Comparison of ENCODE assay signal across 17 cellular contexts in genomic region chr1:30049748-30050147, GRCh38.
"Had no signal": no experiment of that assay in that cellular context is flagged by ENCODE, and none has a peak within 500 bp of the region (broad histone marks: within the 10 kb centered on the region; RNA-seq: fewer than 3 reads in every experiment).

No MANE protein-coding gene starts in this region.

- DNase-seq: cerebellar nuclear complex; dermis blood vessel endothelial cell; erythroblast; foreskin keratinocyte; left colon; mesendoderm; naive thymus-derived CD4-positive, alpha-beta T cell; right cardiac atrium; stimulated activated CD4-positive, alpha-beta T cell treated with anti-CD3 and anti-CD28 coated beads, Interleukin-4, amount 100 ng/mL, for 1 hour; stimulated activated CD8-positive, alpha-beta memory T cell treated with anti-CD3 and anti-CD28 coated beads, Interleukin-4, amount 100 ng/mL, for 48 hours; stimulated activated naive CD8-positive, alpha-beta T cell treated with anti-CD3 and anti-CD28 coated beads, Interleukin-15, Interleukin-2, amounts not matched to agents 100 U/mL and 50 U/mL, for 24 hours had no signal

- H3K4me1 ChIP-seq: foreskin keratinocyte, pancreas, tibial artery had no signal

- H3K4me3 Mint-ChIP-seq: naive thymus-derived CD4-positive, alpha-beta T cell; neural crest cell; stimulated activated effector memory CD8-positive, alpha-beta T cell treated with anti-CD3 and anti-CD28 coated beads, Interleukin-12 subunit alpha, Interleukin-12 subunit beta, amount 100 ng/mL, for 72 hours had no signal

- H3K36me3 ChIP-seq: pancreas, tibial artery had no signal

- H3K27ac ChIP-seq: foreskin keratinocyte, hepatocyte, pancreas, tibial artery had no signal

- H3K36me3 Mint-ChIP-seq: naive thymus-derived CD4-positive, alpha-beta T cell; stimulated activated effector memory CD8-positive, alpha-beta T cell treated with anti-CD3 and anti-CD28 coated beads, Interleukin-12 subunit alpha, Interleukin-12 subunit beta, amount 100 ng/mL, for 72 hours had no signal

- ATAC-seq: foreskin keratinocyte; left colon; naive thymus-derived CD4-positive, alpha-beta T cell; pancreas; right cardiac atrium; stimulated activated effector memory CD8-positive, alpha-beta T cell treated with anti-CD3 and anti-CD28 coated beads, Interleukin-12 subunit alpha, Interleukin-12 subunit beta, amount 100 ng/mL, for 72 hours; stimulated activated naive CD8-positive, alpha-beta T cell treated with anti-CD3 and anti-CD28 coated beads, Interleukin-15, Interleukin-2, amounts not matched to agents 100 U/mL and 50 U/mL, for 24 hours had no signal

- H3K4me1 Mint-ChIP-seq: naive thymus-derived CD4-positive, alpha-beta T cell had no signal

- H3K9me3 ChIP-seq: pancreas, tibial artery had no signal

- H3K27ac Mint-ChIP-seq: naive thymus-derived CD4-positive, alpha-beta T cell; stimulated activated effector memory CD8-positive, alpha-beta T cell treated with anti-CD3 and anti-CD28 coated beads, Interleukin-12 subunit alpha, Interleukin-12 subunit beta, amount 100 ng/mL, for 72 hours had no signal

- H3K27me3 ChIP-seq: pancreas had no signal

- H3K9me3 Mint-ChIP-seq: naive thymus-derived CD4-positive, alpha-beta T cell; neural crest cell; stimulated activated effector memory CD8-positive, alpha-beta T cell treated with anti-CD3 and anti-CD28 coated beads, Interleukin-12 subunit alpha, Interleukin-12 subunit beta, amount 100 ng/mL, for 72 hours had no signal

- H3K4me3 ChIP-seq: hepatocyte, pancreas, smooth muscle cell, tibial artery had no signal
